8 cellular contexts compared by ENCODE assay signal in the genomic region with DNA sequence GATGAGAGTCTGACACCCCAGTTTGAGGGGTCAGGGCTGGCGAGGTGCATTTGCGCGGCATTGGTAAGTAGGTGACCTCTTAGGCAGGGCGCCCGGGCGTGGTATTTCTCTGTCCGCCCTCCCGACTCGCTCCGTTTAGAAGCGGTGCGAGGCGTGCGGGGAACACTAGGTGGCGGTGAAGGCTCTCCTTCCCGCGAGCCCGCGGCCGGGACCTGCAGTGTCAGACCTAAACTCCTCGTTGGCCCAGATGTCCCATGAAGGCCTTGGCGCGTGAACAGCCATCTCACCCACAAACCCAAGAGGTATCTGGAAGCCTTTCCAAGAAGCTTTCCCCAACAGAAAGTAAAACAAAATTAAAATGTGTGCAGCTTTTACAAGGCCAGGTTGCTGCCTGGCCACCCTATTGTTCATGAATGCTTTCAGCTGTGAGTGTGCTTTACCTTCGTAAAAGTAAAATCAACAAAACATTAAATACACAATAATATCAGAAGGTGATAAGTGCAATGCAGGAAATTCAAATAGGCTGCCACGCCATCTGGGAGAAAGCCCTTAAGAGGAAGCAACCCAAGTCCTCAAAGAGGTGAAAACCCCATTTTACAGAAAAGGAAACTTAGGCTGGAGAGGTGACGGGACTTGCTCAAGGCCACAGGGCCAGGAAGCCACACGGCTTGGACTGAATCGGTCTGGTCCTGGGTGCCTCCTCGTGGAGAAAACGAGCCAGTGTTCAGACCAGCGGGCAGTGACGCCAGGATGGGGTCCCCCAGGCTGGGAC.
DNase-seq lines count a peak whose midpoint lies in the region; TF ChIP-seq lines count a peak whose summit lies in the region.

No MANE protein-coding gene starts in this region.

- CTCF ChIA-PET in HEK293T (lab: Yijun Ruan, JAX): interaction anchor here (0.6 to 2.2 kb wide), 5 partner anchors 9 to 1684 kb away, joined by 3 to 6 read pairs (median 3); partner anchors contain the start of gene ISL2

- H3K4me3 Mint-ChIP-seq in T-helper 1 cell treated with Interleukin-12 subunit alpha and Interleukin-12 subunit beta and Interleukin-4 antibody, amounts not matched to agents 30 μg/mL and 1 μg/mL, for 36 hours: peak overlapping the region; percentile 36

- peak; percentile 96 for TF ChIP-seq CTCF in GM06990 (IDR thresholded peaks at IDR 0.05; ENCODE audit: insufficient read depth, low read length, poor library complexity, severe bottlenecking)
- TF ChIP-seq CTCF in left ventricle myocardium inferior (IDR thresholded peaks at IDR 0.05; ENCODE audit: borderline replicate concordance): peak; percentile 92
- TF ChIP-seq CTCF in retinal pigment epithelial cell (conservative IDR thresholded peaks at IDR 0.05; ENCODE audit: low read depth, low read length): peak; percentile 87

- H3K9me3 Mint-ChIP-seq in T-helper 1 cell treated with Interleukin-12 subunit alpha and Interleukin-12 subunit beta and Interleukin-4 antibody, amounts not matched to agents 30 μg/mL and 1 μg/mL, for 36 hours: no peaks in the 10 kb centered on the region

- H3K27me3 Mint-ChIP-seq in T-helper 1 cell treated with Interleukin-12 subunit alpha and Interleukin-12 subunit beta and Interleukin-4 antibody, amounts not matched to agents 30 μg/mL and 1 μg/mL, for 36 hours (ENCODE audit: low read depth): peaks cover 31% of the 10 kb centered on the region

- H3K4me3 ChIP-seq in GM06990 (replicated peaks; ENCODE audit: low read depth, low read length) (peak overlapping the region; percentile 1; the same call in 1 of the 2 replicates), adipocyte (ENCODE audit: low read length) (no peak overlapping the region), left ventricle myocardium inferior (peak overlapping the region; percentile 36), retinal pigment epithelial cell (ENCODE audit: low read length) (no peak overlapping the region)

- H3K4me1 ChIP-seq in adipocyte (ENCODE audit: control insufficient read depth, insufficient read depth, low read length): peaks cover 14% of the 10 kb centered on the region
- peaks cover 22% of the 10 kb centered on the region for H3K4me1 ChIP-seq in left ventricle myocardium inferior

- POLR2A ChIA-PET in HEK293T (lab: Yijun Ruan, JAX): no interaction called here

- H3K36me3 ChIP-seq in GM06990 (ENCODE audit: control insufficient read depth, insufficient read depth, low read length) (no peaks in the 10 kb centered on the region), adipocyte (ENCODE audit: control insufficient read depth, insufficient read depth, low read length, severe bottlenecking) (no peaks in the 10 kb centered on the region), left ventricle myocardium inferior (no peaks in the 10 kb centered on the region)

- peaks cover 11% of the 10 kb centered on the region for H3K4me1 Mint-ChIP-seq in T-helper 1 cell treated with Interleukin-12 subunit alpha and Interleukin-12 subunit beta and Interleukin-4 antibody, amounts not matched to agents 30 μg/mL and 1 μg/mL, for 36 hours (ENCODE audit: low read depth)

- H3K9ac ChIP-seq in adipocyte (ENCODE audit: low read length): no peak overlapping the region

- DNase-seq in GM06990 (ENCODE audit: extremely low read depth, insufficient read length) (peak; percentile 82), HEK293T (ENCODE audit: extremely low spot score) (peak; percentile 92), NCI-H1048 (lab: John Stamatoyannopoulos, UW) (peak; percentile 67), adipocyte (ENCODE audit: low read depth) (peak; percentile 91), left ventricle myocardium inferior (peak; percentile 82), retinal pigment epithelial cell (ENCODE audit: low read depth) (no peak), NCI-H187 treated with DMSO at 0.1 percent for 48 hours (lab: John Stamatoyannopoulos, UW) (no peak)

- no peaks in the 10 kb centered on the region for H3K9me3 ChIP-seq in adipocyte (ENCODE audit: control insufficient read depth, low read length)
- H3K9me3 ChIP-seq in left ventricle myocardium inferior (replicated peaks): no peaks in the 10 kb centered on the region

- no peak overlapping the region for H3K27ac Mint-ChIP-seq in T-helper 1 cell treated with Interleukin-12 subunit alpha and Interleukin-12 subunit beta and Interleukin-4 antibody, amounts not matched to agents 30 μg/mL and 1 μg/mL, for 36 hours

- H3K36me3 Mint-ChIP-seq in T-helper 1 cell treated with Interleukin-12 subunit alpha and Interleukin-12 subunit beta and Interleukin-4 antibody, amounts not matched to agents 30 μg/mL and 1 μg/mL, for 36 hours (ENCODE audit: low read depth): no peaks in the 10 kb centered on the region

- intact Hi-C loops in left ventricle myocardium inferior (cut with micrococcal nuclease): no loop called here

- H3K27me3 ChIP-seq in GM06990 (replicated peaks; ENCODE audit: control insufficient read depth, insufficient read depth, low read length) (no peaks in the 10 kb centered on the region), adipocyte (replicated peaks; ENCODE audit: control insufficient read depth, insufficient read depth, low read length) (peaks cover 12% of the 10 kb centered on the region), left ventricle myocardium inferior (ENCODE audit: low read depth) (peaks cover 59% of the 10 kb centered on the region)

- no peak overlapping the region for H3K27ac ChIP-seq in left ventricle myocardium inferior (replicated peaks)

TF ChIP-seq in HEK293T, 16 proteins besides CTCF, POLR2A, EP300 and RAD21:
- TF ChIP-seq LEF1 (IDR thresholded peaks at IDR 0.05; ENCODE audit: borderline replicate concordance) (no peak), SP1 (IDR thresholded peaks at IDR 0.05) (no peak), HDGF (IDR thresholded peaks at IDR 0.05; ENCODE audit: borderline replicate concordance) (no peak), NFRKB (IDR thresholded peaks at IDR 0.05) (no peak), BHLHE40 (IDR thresholded peaks at IDR 0.05; ENCODE audit: borderline replicate concordance) (no peak), L3MBTL2 (conservative IDR thresholded peaks at IDR 0.05) (no peak), ZNF384 (IDR thresholded peaks at IDR 0.05) (no peak), FOXM1 (IDR thresholded peaks at IDR 0.05; ENCODE audit: borderline replicate concordance) (no peak)

Comparison
In these comparisons a context has a peak if more than half of its experiments do, and no peak if none do; other contexts are left out.
1. DNase-seq: peak in GM06990 (single experiment), HEK293T (single experiment), NCI-H1048 (single experiment), adipocyte (single experiment) and left ventricle myocardium inferior (single experiment); none in retinal pigment epithelial cell (single experiment) and NCI-H187 treated with DMSO at 0.1 percent for 48 hours (single experiment).
2. H3K4me3 ChIP-seq: peak in GM06990 (single experiment) and left ventricle myocardium inferior (single experiment); none in adipocyte (single experiment) and retinal pigment epithelial cell (single experiment).
3. Peak in every context shown above with its lines, with median percentiles within 50 percentile points of each other: CTCF ChIP-seq.